Comparison of ENCODE assay signal across 10 cellular contexts in the genomic region with DNA sequence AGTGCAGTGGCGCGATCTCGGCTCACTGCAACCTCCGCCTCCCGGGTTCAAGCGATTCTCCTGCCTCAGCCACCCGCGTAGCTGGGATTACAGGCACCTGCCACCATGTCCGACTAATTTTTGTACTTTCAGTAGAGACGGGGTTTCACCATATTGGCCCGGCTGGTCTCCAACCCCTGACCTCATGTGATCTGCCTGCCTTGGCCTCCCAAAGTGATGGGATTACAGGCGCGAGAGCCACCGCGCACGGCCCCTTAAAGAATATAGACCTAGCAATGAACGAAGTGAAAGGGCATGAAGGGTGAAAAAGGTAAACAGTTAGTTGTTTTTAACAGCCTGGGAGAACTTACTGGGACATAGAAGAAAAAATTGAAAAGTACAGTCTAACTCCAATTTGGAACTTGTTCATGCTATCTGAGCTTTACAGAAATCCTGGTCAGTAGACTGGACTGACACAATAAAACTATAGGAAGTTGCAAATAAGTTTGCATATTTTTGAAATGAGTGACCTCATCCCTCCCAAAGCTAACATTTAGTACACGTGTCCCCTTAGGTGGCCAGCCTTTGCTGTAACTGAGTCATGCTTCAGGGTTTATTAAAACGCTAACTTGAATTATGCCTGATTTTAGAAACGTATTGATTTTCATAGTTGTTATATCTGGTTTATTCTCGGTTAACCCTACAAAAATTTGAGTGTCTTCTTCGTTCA. TPM values are rescaled to one million over a fixed set of nuclear protein-coding genes. Genes with fewer than 3 reads are reported as not detected.
DNase-seq lines count a peak whose midpoint lies in the region; ATAC-seq and TF ChIP-seq lines count a peak whose summit lies in the region.
"Had no signal": no experiment of that assay in that cellular context is flagged by ENCODE, and none has a peak within 500 bp of the region (broad histone marks: within the 10 kb centered on the region; RNA-seq: fewer than 3 reads in every experiment).

No MANE protein-coding gene starts in this region.

- no peaks in the 10 kb centered on the region for H3K27me3 Mint-ChIP-seq in activated naive CD8-positive, alpha-beta T cell
- peaks cover 8% of the 10 kb centered on the region for H3K27me3 Mint-ChIP-seq in glutamatergic neuron (ENCODE audit: unreplicated experiment)

- H3K4me1 Mint-ChIP-seq in activated naive CD8-positive, alpha-beta T cell (ENCODE audit: low read depth): peaks cover 29% of the 10 kb centered on the region
- peaks cover 11% of the 10 kb centered on the region for H3K4me1 Mint-ChIP-seq in glutamatergic neuron (ENCODE audit: low read depth, unreplicated experiment)

- POLR2A ChIA-PET in AG04450 (lab: Yijun Ruan, JAX): interaction anchor here (0.8 to 1.8 kb wide), 3 partner anchors 38 to 602 kb away, joined by 3 to 9 read pairs (median 5); a partner anchor contains a TSS

- TF ChIP-seq CTCF in AG04450 (IDR thresholded peaks at IDR 0.05; ENCODE audit: low read depth, low read length): no peak
- no peak for TF ChIP-seq CTCF in glutamatergic neuron (IDR thresholded peaks at IDR 0.05; ENCODE audit: partially characterized antibody, unreplicated experiment)

- peaks cover 8% of the 10 kb centered on the region for H3K36me3 Mint-ChIP-seq in activated naive CD8-positive, alpha-beta T cell
- peaks cover 13% of the 10 kb centered on the region for H3K36me3 Mint-ChIP-seq in glutamatergic neuron (ENCODE audit: unreplicated experiment)

- DNase-seq in AG04450 (ENCODE audit: low read depth, low spot score) (peak; percentile 30), ELR (ENCODE audit: low read depth) (peak; percentile 86), glutamatergic neuron (no peak), AML-193 (lab: John Stamatoyannopoulos, UW) (no peak), islet precursor cell (no peak), kidney glomerular epithelial cell (lab: John Stamatoyannopoulos, UW) (no peak)
- DNase-seq: heart right ventricle, NCI-H510A treated with DMSO at 0.1 percent for 48 hours had no signal

- H3K4me3 ChIP-seq in AG04450 (ENCODE audit: low read depth, low read length): 0 out of 2 replicates have a peak overlapping the region, but pooled peaks have one; percentile 4

- peak overlapping the region; percentile 70 for H3K4me3 Mint-ChIP-seq in activated naive CD8-positive, alpha-beta T cell
- peak overlapping the region; percentile 25 for H3K4me3 Mint-ChIP-seq in glutamatergic neuron (ENCODE audit: unreplicated experiment)

- no peaks in the 10 kb centered on the region for H3K27me3 ChIP-seq in AG04450 (ENCODE audit: control insufficient read depth, insufficient read depth, low read length)
- H3K27me3 ChIP-seq: heart right ventricle had no signal

- H3K27ac Mint-ChIP-seq in activated naive CD8-positive, alpha-beta T cell: peak overlapping the region; percentile 81
- peak overlapping the region; percentile 22 for H3K27ac Mint-ChIP-seq in glutamatergic neuron (ENCODE audit: unreplicated experiment)

- H3K9me3 Mint-ChIP-seq in activated naive CD8-positive, alpha-beta T cell (ENCODE audit: low read depth): no peaks in the 10 kb centered on the region
- H3K9me3 Mint-ChIP-seq in glutamatergic neuron (ENCODE audit: unreplicated experiment): peaks cover 15% of the 10 kb centered on the region

- no peak for ATAC-seq in GM18502 (IDR thresholded peaks at IDR 0.05; ENCODE audit: poor library complexity, unreplicated experiment)
- ATAC-seq: heart right ventricle had no signal

- H3K9me3 ChIP-seq in AG04450 (ENCODE audit: control insufficient read depth, insufficient read depth, low read length): no peaks in the 10 kb centered on the region; the same call in 1 of the 2 replicates
- H3K9me3 ChIP-seq: heart right ventricle had no signal

- CTCF ChIA-PET in AG04450 (lab: Charles Lee): interaction anchor here (0.8 to 4.1 kb wide), 7 partner anchors 17 to 638 kb away, joined by 3 to 27 read pairs (median 5); no protein-coding TSS in a partner anchor

- H3K27ac ChIP-seq in AG04450 (ENCODE audit: low read depth, low read length): peak overlapping the region; percentile 75

RNA-seq across cellular contexts. Expression of a gene that starts 1.8 kb away (rescaled TPM):
- 30.2 and 36.9 TPM in 2 replicates for polyA plus RNA-seq in AG04450 (2011; rRNA removed)
- 42.8 and 59.6 TPM in 2 replicates for polyA minus RNA-seq in AG04450 (2011; rRNA and poly(A)+ RNA removed)
- 43.1 TPM for total RNA-seq in glutamatergic neuron (ENCODE audit: unreplicated experiment)

RNA-seq across cellular contexts. Expression of a gene that starts 29.9 kb away (rescaled TPM):
- polyA plus RNA-seq in AG04450 (2011; rRNA removed): 0.11 and 0.15 TPM in 2 replicates
- 0.22 and 0.28 TPM in 2 replicates for polyA minus RNA-seq in AG04450 (2011; rRNA and poly(A)+ RNA removed)
- 78.2 TPM for total RNA-seq in glutamatergic neuron (ENCODE audit: unreplicated experiment)

Comparison
In these comparisons a context has a peak if more than half of its experiments do, and no peak if none do; other contexts are left out.
1. DNase-seq: peak in AG04450 (single experiment) and ELR (single experiment); none in glutamatergic neuron (single experiment), AML-193 (0 of 2), islet precursor cell (single experiment) and kidney glomerular epithelial cell (single experiment).